ENCODE assay signal across 8 cellular contexts in genomic region chr10:79241990-79242619, GRCh38.
A peak's percentile ranks its signal among the peaks of the same experiment; 100 is the strongest.
DNase-seq lines count a peak whose midpoint lies in the region.

No MANE protein-coding gene starts in this region.

- peak overlapping the region; percentile 59 for H3K4me3 ChIP-seq in HUES64 (ENCODE audit: low read length)
- no peak overlapping the region for H3K4me3 ChIP-seq in endocrine pancreas (ENCODE audit: control insufficient read depth, insufficient read depth, low read length)
- peak overlapping the region; percentile 38 for H3K4me3 ChIP-seq in mononuclear cell (ENCODE audit: low read length)
- H3K4me3 ChIP-seq in stomach smooth muscle (ENCODE audit: low read length in 2 of 2), result peak overlapping the region; percentile 49 to 69

- intact Hi-C loops in activated CD4-positive, alpha-beta T cell treated with anti-CD3 and anti-CD28 coated beads, Interleukin-2, amount 10 ng/mL, durations not matched to agents 24 days and 14 days (cut with micrococcal nuclease), result loop anchor here (1.0 to 10.0 kb wide), 10 partner anchors 25 to 1210 kb away; partner anchors contain the start of genes ANXA11, PPIF and RPS24

- H3K27ac ChIP-seq in HUES64 (ENCODE audit: low read depth, low read length) (no peak overlapping the region; the same call in 1 of the 2 replicates), stomach smooth muscle (ENCODE audit: low read length) (peak overlapping the region; percentile 73)

- H3K9ac ChIP-seq in HUES64 (ENCODE audit: low read depth, low read length) (0 out of 2 replicates have a peak overlapping the region, but pooled peaks have one; percentile 52), endocrine pancreas (ENCODE audit: control insufficient read depth, insufficient read depth, low read length) (peak overlapping the region; percentile 39), stomach smooth muscle (ENCODE audit: low read length in 2 of 2) (peak overlapping the region; percentile 21 to 45)

- no peaks in the 10 kb centered on the region for H3K9me3 ChIP-seq in HUES64 (ENCODE audit: insufficient read depth, low read depth, low read length)
- no peaks in the 10 kb centered on the region for H3K9me3 ChIP-seq in endocrine pancreas (ENCODE audit: control insufficient read depth, low read length)
- no peaks in the 10 kb centered on the region for H3K9me3 ChIP-seq in mononuclear cell (ENCODE audit: low read depth, low read length)
- no peaks in the 10 kb centered on the region for H3K9me3 ChIP-seq in stomach smooth muscle (ENCODE audit: control insufficient read depth in 2 of 2, low read length in 2 of 2)

- H3K27me3 ChIP-seq in HUES64 (ENCODE audit: insufficient read depth, low read length) (peaks cover 60% of the 10 kb centered on the region), endocrine pancreas (ENCODE audit: control insufficient read depth, insufficient read depth, low read length) (no peaks in the 10 kb centered on the region), mononuclear cell (ENCODE audit: insufficient read depth, low read length) (no peaks in the 10 kb centered on the region), stomach smooth muscle (ENCODE audit: control insufficient read depth in 1 of 2, insufficient read depth in 2 of 2, low read length in 2 of 2) (no peaks in the 10 kb centered on the region)

- no peaks in the 10 kb centered on the region for H3K9me3 Mint-ChIP-seq in activated CD4-positive, alpha-beta T cell treated with anti-CD3 and anti-CD28 coated beads, Interleukin-2, amount 10 ng/mL, durations not matched to agents 24 days and 14 days

- H3K36me3 ChIP-seq in HUES64 (ENCODE audit: insufficient read depth, low read length), result no peaks in the 10 kb centered on the region
- H3K36me3 ChIP-seq in endocrine pancreas (ENCODE audit: control insufficient read depth, insufficient read depth, low read length), result no peaks in the 10 kb centered on the region
- no peaks in the 10 kb centered on the region for H3K36me3 ChIP-seq in stomach smooth muscle (ENCODE audit: control insufficient read depth in 2 of 2, insufficient read depth in 2 of 2, low read length in 2 of 2)

- 1% methylated on average over 27 of the region's 36 CpGs for WGBS in HUES64

- peak overlapping the region; percentile 92 for H3K27ac Mint-ChIP-seq in activated CD4-positive, alpha-beta T cell treated with anti-CD3 and anti-CD28 coated beads, Interleukin-2, amount 10 ng/mL, durations not matched to agents 24 days and 14 days

- DNase-seq in activated T-cell treated with anti-CD3 and anti-CD28 coated beads for 24 hours (ENCODE audit: low read depth) (peak; percentile 40), activated T-cell treated with anti-CD3 and anti-CD28 coated beads for 4 hours (no peak), H4 (ENCODE audit: low spot score) (no peak)
- DNase-seq in activated CD4-positive, alpha-beta T cell treated with anti-CD3 and anti-CD28 coated beads, Interleukin-2, amount 10 ng/mL, durations not matched to agents 24 days and 14 days, result peak; percentile 87

- peaks cover 57% of the 10 kb centered on the region for H3K4me1 Mint-ChIP-seq in activated CD4-positive, alpha-beta T cell treated with anti-CD3 and anti-CD28 coated beads, Interleukin-2, amount 10 ng/mL, durations not matched to agents 24 days and 14 days

- H3K27me3 Mint-ChIP-seq in activated CD4-positive, alpha-beta T cell treated with anti-CD3 and anti-CD28 coated beads, Interleukin-2, amount 10 ng/mL, durations not matched to agents 24 days and 14 days, result no peaks in the 10 kb centered on the region

- peak overlapping the region; percentile 86 for H3K4me3 Mint-ChIP-seq in activated CD4-positive, alpha-beta T cell treated with anti-CD3 and anti-CD28 coated beads, Interleukin-2, amount 10 ng/mL, durations not matched to agents 24 days and 14 days

- H3K36me3 Mint-ChIP-seq in activated CD4-positive, alpha-beta T cell treated with anti-CD3 and anti-CD28 coated beads, Interleukin-2, amount 10 ng/mL, durations not matched to agents 24 days and 14 days (ENCODE audit: low read depth), result peaks cover 17% of the 10 kb centered on the region

- H3K4me1 ChIP-seq in HUES64 (ENCODE audit: insufficient read depth, low read length) (peaks cover 42% of the 10 kb centered on the region), endocrine pancreas (ENCODE audit: control insufficient read depth, insufficient read depth, low read length) (peaks cover 8% of the 10 kb centered on the region), mononuclear cell (ENCODE audit: insufficient read depth, low read length) (peaks cover 82% of the 10 kb centered on the region), stomach smooth muscle (ENCODE audit: control insufficient read depth, insufficient read depth, low read length) (peaks cover 83% of the 10 kb centered on the region)

Comparison
In these comparisons a context has a peak if more than half of its experiments do, and no peak if none do; other contexts are left out.
1. DNase-seq: peak in activated T-cell treated with anti-CD3 and anti-CD28 coated beads for 24 hours (single experiment) and activated CD4-positive, alpha-beta T cell treated with anti-CD3 and anti-CD28 coated beads, Interleukin-2, amount 10 ng/mL, durations not matched to agents 24 days and 14 days (single experiment); none in activated T-cell treated with anti-CD3 and anti-CD28 coated beads for 4 hours (single experiment) and H4 (single experiment).
2. Peak in every context shown above with its lines, with median percentiles within 50 percentile points of each other: H3K9ac ChIP-seq.